ENCODE assay signal across 1 cellular context in the genomic region with DNA sequence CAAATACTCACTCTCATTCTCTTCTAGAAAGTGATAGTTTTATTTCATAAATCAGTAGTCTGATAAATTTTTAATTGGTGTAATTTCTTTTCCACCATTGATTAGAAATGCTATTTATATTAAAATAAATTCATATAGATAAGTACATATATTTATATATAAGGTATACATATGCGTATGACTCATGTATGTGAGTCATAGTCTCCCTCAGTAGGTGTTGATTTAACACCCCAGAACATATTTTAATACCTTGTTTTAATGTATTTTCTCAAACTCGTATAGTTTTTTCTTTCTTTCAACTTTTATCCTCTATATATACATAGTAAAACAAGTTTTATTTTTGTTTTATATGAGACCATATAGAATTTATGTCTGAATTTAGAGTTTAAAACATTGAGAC.
TF ChIP-seq lines count a peak whose summit lies in the region.

No MANE protein-coding gene starts in this region.

TF ChIP-seq in HepG2, 621 proteins besides CTCF, POLR2A, EP300 and RAD21 (continued from another document):
- TF ChIP-seq, protein P1, sequence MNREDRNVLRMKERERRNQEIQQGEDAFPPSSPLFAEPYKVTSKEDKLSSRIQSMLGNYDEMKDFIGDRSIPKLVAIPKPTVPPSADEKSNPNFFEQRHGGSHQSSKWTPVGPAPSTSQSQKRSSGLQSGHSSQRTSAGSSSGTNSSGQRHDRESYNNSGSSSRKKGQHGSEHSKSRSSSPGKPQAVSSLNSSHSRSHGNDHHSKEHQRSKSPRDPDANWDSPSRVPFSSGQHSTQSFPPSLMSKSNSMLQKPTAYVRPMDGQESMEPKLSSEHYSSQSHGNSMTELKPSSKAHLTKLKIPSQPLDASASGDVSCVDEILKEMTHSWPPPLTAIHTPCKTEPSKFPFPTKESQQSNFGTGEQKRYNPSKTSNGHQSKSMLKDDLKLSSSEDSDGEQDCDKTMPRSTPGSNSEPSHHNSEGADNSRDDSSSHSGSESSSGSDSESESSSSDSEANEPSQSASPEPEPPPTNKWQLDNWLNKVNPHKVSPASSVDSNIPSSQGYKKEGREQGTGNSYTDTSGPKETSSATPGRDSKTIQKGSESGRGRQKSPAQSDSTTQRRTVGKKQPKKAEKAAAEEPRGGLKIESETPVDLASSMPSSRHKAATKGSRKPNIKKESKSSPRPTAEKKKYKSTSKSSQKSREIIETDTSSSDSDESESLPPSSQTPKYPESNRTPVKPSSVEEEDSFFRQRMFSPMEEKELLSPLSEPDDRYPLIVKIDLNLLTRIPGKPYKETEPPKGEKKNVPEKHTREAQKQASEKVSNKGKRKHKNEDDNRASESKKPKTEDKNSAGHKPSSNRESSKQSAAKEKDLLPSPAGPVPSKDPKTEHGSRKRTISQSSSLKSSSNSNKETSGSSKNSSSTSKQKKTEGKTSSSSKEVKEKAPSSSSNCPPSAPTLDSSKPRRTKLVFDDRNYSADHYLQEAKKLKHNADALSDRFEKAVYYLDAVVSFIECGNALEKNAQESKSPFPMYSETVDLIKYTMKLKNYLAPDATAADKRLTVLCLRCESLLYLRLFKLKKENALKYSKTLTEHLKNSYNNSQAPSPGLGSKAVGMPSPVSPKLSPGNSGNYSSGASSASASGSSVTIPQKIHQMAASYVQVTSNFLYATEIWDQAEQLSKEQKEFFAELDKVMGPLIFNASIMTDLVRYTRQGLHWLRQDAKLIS (CRISPR knock-in tag; IDR thresholded peaks at IDR 0.05): no peak
- no peak for TF ChIP-seq EEA1 (CRISPR knock-in tag; IDR thresholded peaks at IDR 0.05; ENCODE audit: borderline replicate concordance)
- TF ChIP-seq ZFY (CRISPR knock-in tag; IDR thresholded peaks at IDR 0.05): no peak
- TF ChIP-seq SYNCRIP (IDR thresholded peaks at IDR 0.05; ENCODE audit: insufficient read depth, low read depth, low read length): no peak
- TF ChIP-seq ZNF510 (CRISPR knock-in tag; IDR thresholded peaks at IDR 0.05; ENCODE audit: low read depth): no peak
- TF ChIP-seq FOXA1 (IDR thresholded peaks at IDR 0.05): no peak
- TF ChIP-seq FOXA1 (CRISPR knock-in tag; IDR thresholded peaks at IDR 0.05): no peak
- no peak for TF ChIP-seq ZNF547 (CRISPR knock-in tag; IDR thresholded peaks at IDR 0.05)
- no peak for TF ChIP-seq ZNF460 (CRISPR knock-in tag; IDR thresholded peaks at IDR 0.05; ENCODE audit: borderline replicate concordance)
